In genomic region chr17:31495049-31495885, GRCh38 we compare ENCODE assay signal across 9 cellular contexts.
A peak's percentile ranks its signal among the peaks of the same experiment; 100 is the strongest.
DNase-seq lines count a peak whose midpoint lies in the region; ATAC-seq and TF ChIP-seq lines count a peak whose summit lies in the region.
"Had no signal": no experiment of that assay in that cellular context is flagged by ENCODE, and none has a peak within 500 bp of the region (broad histone marks: within the 10 kb centered on the region; RNA-seq: fewer than 3 reads in every experiment).

No MANE protein-coding gene starts in this region.

- no peaks in the 10 kb centered on the region for H3K9me2 ChIP-seq in HCT116 (ENCODE audit: insufficient read depth)

- intact Hi-C loops in HCT116 (cut with micrococcal nuclease): no loop called here

- H3K79me2 ChIP-seq in HCT116 (ENCODE audit: insufficient read depth, low read length): no peaks in the 10 kb centered on the region; the same call in 1 of the 2 replicates

- H2AFZ ChIP-seq in HCT116 (ENCODE audit: low read depth, low read length, poor library complexity, severe bottlenecking): no peak overlapping the region

- CTCF ChIA-PET in HCT116 (lab: Charles Lee): no interaction called here

- DNase-seq in A172 (ENCODE audit: low spot score): peak; percentile 41
- DNase-seq in HCT116 (ENCODE audit: low read depth, low spot score): no peak
- no peak for DNase-seq in RWPE2 (ENCODE audit: low spot score)
- DNase-seq in kidney tubule cell (ENCODE audit: low spot score): peak; percentile 91
- DNase-seq in NCI-H510A (lab: John Stamatoyannopoulos, UW): no peak
- no peak for DNase-seq in stimulated activated CD4-positive, alpha-beta T cell treated with anti-CD3 and anti-CD28 coated beads, Interleukin-4, amount 100 ng/mL, for 4 hours
- no peak for DNase-seq in SKM-1 (lab: John Stamatoyannopoulos, UW; ENCODE audit: unreplicated experiment)

- RAD21 ChIA-PET in HCT116 (lab: Charles Lee; ENCODE audit: low non-redundant PET in 1 of 2, low total read pairs in 2 of 2, uncharacterized antibody in 2 of 2, unreplicated experiment in 2 of 2): no interaction called here

- H3K9me3 ChIP-seq in HCT116 (ENCODE audit: control insufficient read depth in 1 of 2, insufficient read depth in 1 of 2, low read depth in 1 of 2, low read length in 2 of 2): no peaks in the 10 kb centered on the region
- no peaks in the 10 kb centered on the region for H3K9me3 ChIP-seq in RWPE2 (ENCODE audit: severe bottlenecking)
- H3K9me3 ChIP-seq: adrenal gland had no signal

- POLR2A ChIA-PET in HCT116 (lab: Charles Lee): no interaction called here

- H3K9ac ChIP-seq in HCT116 (ENCODE audit: low read length): no peak overlapping the region

- TF ChIP-seq RAD21 in HCT116 (IDR thresholded peaks at IDR 0.05; ENCODE audit: low read depth): no peak

- no peaks in the 10 kb centered on the region for H4K20me1 ChIP-seq in HCT116 (ENCODE audit: insufficient read depth)

- BruUV-seq in HCT116 (replicated peaks; lab: Mats Ljungman, UMichigan): no TSS peak

- H3K4me3 ChIP-seq in HCT116 (replicated peaks in 1 of 2; ENCODE audit: low read depth in 1 of 2, low read length in 2 of 2) (no peak overlapping the region), RWPE2 (ENCODE audit: severe bottlenecking) (no peak overlapping the region)
- H3K4me3 ChIP-seq: adrenal gland had no signal

- TF ChIP-seq POLR2A in HCT116 (IDR thresholded peaks at IDR 0.05; ENCODE audit: borderline replicate concordance, extremely low read depth, insufficient read depth, insufficient read length): no peak

- H3K27me3 ChIP-seq in HCT116 (ENCODE audit: insufficient read depth, low read length) (no peaks in the 10 kb centered on the region), RWPE2 (ENCODE audit: insufficient read depth, poor library complexity, severe bottlenecking) (no peaks in the 10 kb centered on the region)
- H3K27me3 ChIP-seq: adrenal gland had no signal

- H3K36me3 ChIP-seq in HCT116 (ENCODE audit: control insufficient read depth in 1 of 2, insufficient read depth in 2 of 2, low read length in 2 of 2) (no peaks in the 10 kb centered on the region), RWPE2 (ENCODE audit: low read depth) (no peaks in the 10 kb centered on the region)
- H3K36me3 ChIP-seq: adrenal gland had no signal

- peak overlapping the region; percentile 32 for H3K4me2 ChIP-seq in HCT116 (ENCODE audit: low read length)

- H3K4me1 ChIP-seq in HCT116 (ENCODE audit: control insufficient read depth in 1 of 2, insufficient read depth in 2 of 2, low read length in 2 of 2) (peaks cover 25 to 58% of the 10 kb centered on the region in 2 experiments), RWPE2 (ENCODE audit: insufficient read depth, poor library complexity, severe bottlenecking) (peaks cover 25% of the 10 kb centered on the region)

- no peak for TF ChIP-seq CTCF in HCT116 (IDR thresholded peaks at IDR 0.05 in 2 of 3, conservative IDR thresholded peaks at IDR 0.05 in 1 of 3; ENCODE audit: borderline replicate concordance in 1 of 3, insufficient read depth in 1 of 3, low read depth in 2 of 3, low read length in 2 of 3)
- no peak for TF ChIP-seq CTCF in RWPE2 (IDR thresholded peaks at IDR 0.05; ENCODE audit: poor library complexity, severe bottlenecking)

- ATAC-seq in HCT116: peak; percentile 50; the same call in 1 of the 2 replicates
- ATAC-seq in RWPE2 (ENCODE audit: low read depth): no peak
- ATAC-seq in GM21717 (IDR thresholded peaks at IDR 0.05; ENCODE audit: unreplicated experiment): no peak

- H3K27ac ChIP-seq in HCT116 (ENCODE audit: low read depth, low read length) (no peak overlapping the region), RWPE2 (ENCODE audit: poor library complexity, severe bottlenecking) (peak overlapping the region; percentile 30)

TF ChIP-seq in HCT116, 20 proteins besides CTCF, POLR2A, EP300 and RAD21:
- TF ChIP-seq TCF7L2 (IDR thresholded peaks at IDR 0.05; ENCODE audit: borderline replicate concordance, extremely low read depth, insufficient read depth, insufficient read length): no peak
- TF ChIP-seq POLR2AphosphoS5 (IDR thresholded peaks at IDR 0.05; ENCODE audit: low read depth, low read length): no peak
- no peak for TF ChIP-seq EGR1 (IDR thresholded peaks at IDR 0.05; ENCODE audit: low read depth)
- no peak for TF ChIP-seq ZNF274 (IDR thresholded peaks at IDR 0.05; ENCODE audit: low read depth, low read length)
- no peak for TF ChIP-seq ZBTB33 (IDR thresholded peaks at IDR 0.05; ENCODE audit: extremely low read depth, insufficient replicate concordance, low read length)
- no peak for TF ChIP-seq FOSL1 (IDR thresholded peaks at IDR 0.05; ENCODE audit: low read depth)
- no peak for TF ChIP-seq CEBPB (IDR thresholded peaks at IDR 0.05; ENCODE audit: low read depth)
TF ChIP-seq in HCT116: peak in this region for 0.

Comparison
In these comparisons a context has a peak if more than half of its experiments do, and no peak if none do; other contexts are left out.
1. DNase-seq: peak in A172 (single experiment) and kidney tubule cell (single experiment); none in HCT116 (single experiment), RWPE2 (single experiment), NCI-H510A (single experiment), stimulated activated CD4-positive, alpha-beta T cell treated with anti-CD3 and anti-CD28 coated beads, Interleukin-4, amount 100 ng/mL, for 4 hours (0 of 2) and SKM-1 (single experiment).